14 cellular contexts compared by ENCODE assay signal in genomic region chr6:118659513-118660217, GRCh38. TPM values are rescaled to one million over a fixed set of nuclear protein-coding genes. Genes with fewer than 3 reads are reported as not detected.
DNase-seq lines count a peak whose midpoint lies in the region; ATAC-seq and TF ChIP-seq lines count a peak whose summit lies in the region.
"Had no signal": no experiment of that assay in that cellular context is flagged by ENCODE, and none has a peak within 500 bp of the region (broad histone marks: within the 10 kb centered on the region; RNA-seq: fewer than 3 reads in every experiment).

No MANE protein-coding gene starts in this region.

- no peaks in the 10 kb centered on the region for H3K9me3 Mint-ChIP-seq in activated CD4-positive, alpha-beta T cell treated with anti-CD3 and anti-CD28 coated beads, Interleukin-2, amount 10 ng/mL, durations not matched to agents 24 days and 14 days
- H3K9me3 Mint-ChIP-seq in stimulated activated effector memory CD8-positive, alpha-beta T cell treated with anti-CD3 and anti-CD28 coated beads, Interleukin-12 subunit alpha, Interleukin-12 subunit beta, amount 100 ng/mL, for 72 hours: no peaks in the 10 kb centered on the region

- TF ChIP-seq CTCF in colonic mucosa (IDR thresholded peaks at IDR 0.05) (no peak), tibial artery (IDR thresholded peaks at IDR 0.05) (no peak)

- H3K4me1 ChIP-seq in colonic mucosa (no peaks in the 10 kb centered on the region), tibial artery (peaks cover 0 to 13% (median 5%) of the 10 kb centered on the region in 4 donors)
- H3K4me1 ChIP-seq: left lung had no signal

- peak; percentile 22 for ATAC-seq in stimulated activated effector memory CD8-positive, alpha-beta T cell treated with anti-CD3 and anti-CD28 coated beads, Interleukin-12 subunit alpha, Interleukin-12 subunit beta, amount 100 ng/mL, for 72 hours
- ATAC-seq: left lung had no signal

- H3K36me3 ChIP-seq in colonic mucosa (no peaks in the 10 kb centered on the region), tibial artery (no peaks in the 10 kb centered on the region)
- H3K36me3 ChIP-seq: heart right ventricle, left lung, neutrophil, SJCRH30 had no signal

- no peak for DNase-seq in activated CD4-positive, alpha-beta T cell treated with anti-CD3 and anti-CD28 coated beads, Interleukin-2, amount 10 ng/mL, durations not matched to agents 24 days and 14 days
- no peak for DNase-seq in activated CD4-positive, alpha-beta T cell treated with anti-CD3 and anti-CD28 coated beads for 1 hour
- DNase-seq in NCI-H82 (lab: John Stamatoyannopoulos, UW): peak; percentile 74
- peak; percentile 20 for DNase-seq in colonic mucosa
- no peak for DNase-seq in stimulated activated effector memory CD8-positive, alpha-beta T cell treated with anti-CD3 and anti-CD28 coated beads, Interleukin-12 subunit alpha, Interleukin-12 subunit beta, amount 100 ng/mL, for 72 hours (ENCODE audit: low spot score in 2 of 2)
- DNase-seq in tibial artery: no peak
- no peak for DNase-seq in SW480 (ENCODE audit: low spot score)
- no peak for DNase-seq in GOT3 (lab: John Stamatoyannopoulos, UW)
- DNase-seq: aorta, left lung had no signal

- H3K27ac ChIP-seq in colonic mucosa: no peak overlapping the region
- no peak overlapping the region for H3K27ac ChIP-seq in tibial artery
- H3K27ac ChIP-seq: heart right ventricle, HL-60, left lung, neutrophil, SJCRH30 had no signal

- H3K9me3 ChIP-seq in colonic mucosa (no peaks in the 10 kb centered on the region), tibial artery (no peaks in the 10 kb centered on the region)
- H3K9me3 ChIP-seq: heart right ventricle, left lung, neutrophil, SJCRH30 had no signal

- H3K9ac ChIP-seq in colonic mucosa (ENCODE audit: low read depth in 2 of 2, low read length in 2 of 2): no peak overlapping the region

- H3K4me3 Mint-ChIP-seq in activated CD4-positive, alpha-beta T cell treated with anti-CD3 and anti-CD28 coated beads, Interleukin-2, amount 10 ng/mL, durations not matched to agents 24 days and 14 days: peak overlapping the region; percentile 3
- peak overlapping the region; percentile 11 for H3K4me3 Mint-ChIP-seq in stimulated activated effector memory CD8-positive, alpha-beta T cell treated with anti-CD3 and anti-CD28 coated beads, Interleukin-12 subunit alpha, Interleukin-12 subunit beta, amount 100 ng/mL, for 72 hours

- H3K4me3 ChIP-seq in colonic mucosa (no peak overlapping the region), tibial artery (no peak overlapping the region)
- H3K4me3 ChIP-seq: heart right ventricle, left lung, SJCRH30 had no signal

- H3K27me3 Mint-ChIP-seq in activated CD4-positive, alpha-beta T cell treated with anti-CD3 and anti-CD28 coated beads, Interleukin-2, amount 10 ng/mL, durations not matched to agents 24 days and 14 days: no peaks in the 10 kb centered on the region

- no peaks in the 10 kb centered on the region for H3K27me3 ChIP-seq in colonic mucosa
- no peaks in the 10 kb centered on the region for H3K27me3 ChIP-seq in tibial artery
- H3K27me3 ChIP-seq: heart right ventricle, left lung, SJCRH30 had no signal

- H3K27ac Mint-ChIP-seq in activated CD4-positive, alpha-beta T cell treated with anti-CD3 and anti-CD28 coated beads, Interleukin-2, amount 10 ng/mL, durations not matched to agents 24 days and 14 days: peak overlapping the region; percentile 53
- peak overlapping the region; percentile 80 for H3K27ac Mint-ChIP-seq in stimulated activated effector memory CD8-positive, alpha-beta T cell treated with anti-CD3 and anti-CD28 coated beads, Interleukin-12 subunit alpha, Interleukin-12 subunit beta, amount 100 ng/mL, for 72 hours

- H3K36me3 Mint-ChIP-seq in activated CD4-positive, alpha-beta T cell treated with anti-CD3 and anti-CD28 coated beads, Interleukin-2, amount 10 ng/mL, durations not matched to agents 24 days and 14 days (ENCODE audit: low read depth): peaks cover 25% of the 10 kb centered on the region
- peaks cover 18% of the 10 kb centered on the region for H3K36me3 Mint-ChIP-seq in stimulated activated effector memory CD8-positive, alpha-beta T cell treated with anti-CD3 and anti-CD28 coated beads, Interleukin-12 subunit alpha, Interleukin-12 subunit beta, amount 100 ng/mL, for 72 hours

- intact Hi-C loops in activated CD4-positive, alpha-beta T cell treated with anti-CD3 and anti-CD28 coated beads, Interleukin-2, amount 10 ng/mL, durations not matched to agents 24 days and 14 days (cut with micrococcal nuclease): loop anchor here (10.0 kb wide), 1 partner anchor 415 kb away; the partner anchor contains the start of gene FAM184A
- intact Hi-C loops in colonic mucosa (cut with DNase I): no loop called here
- intact Hi-C loops in tibial artery (cut with DNase I; ENCODE audit: low total_unique reads): loop anchor here (5.0 kb wide), 1 partner anchor 48 kb away; no protein-coding TSS in a partner anchor

- peaks cover 43% of the 10 kb centered on the region for H3K4me1 Mint-ChIP-seq in activated CD4-positive, alpha-beta T cell treated with anti-CD3 and anti-CD28 coated beads, Interleukin-2, amount 10 ng/mL, durations not matched to agents 24 days and 14 days
- peaks cover 38% of the 10 kb centered on the region for H3K4me1 Mint-ChIP-seq in stimulated activated effector memory CD8-positive, alpha-beta T cell treated with anti-CD3 and anti-CD28 coated beads, Interleukin-12 subunit alpha, Interleukin-12 subunit beta, amount 100 ng/mL, for 72 hours

RNA-seq across cellular contexts. Expression of gene CEP85L, which starts 8.3 kb away (rescaled TPM):
- total RNA-seq in activated CD4-positive, alpha-beta T cell treated with anti-CD3 and anti-CD28 coated beads, Interleukin-2, amount 10 ng/mL, durations not matched to agents 24 days and 14 days: 42.3 and 42.7 TPM in 2 replicates
- 1 to 10 TPM; 2.9 to 3.2 TPM for total RNA-seq in colonic mucosa

Comparison
In these comparisons a context has a peak if more than half of its experiments do, and no peak if none do; other contexts are left out.
1. DNase-seq: peak in NCI-H82 (single experiment) and colonic mucosa (single experiment); none in activated CD4-positive, alpha-beta T cell treated with anti-CD3 and anti-CD28 coated beads, Interleukin-2, amount 10 ng/mL, durations not matched to agents 24 days and 14 days (single experiment), activated CD4-positive, alpha-beta T cell treated with anti-CD3 and anti-CD28 coated beads for 1 hour (single experiment), stimulated activated effector memory CD8-positive, alpha-beta T cell treated with anti-CD3 and anti-CD28 coated beads, Interleukin-12 subunit alpha, Interleukin-12 subunit beta, amount 100 ng/mL, for 72 hours (0 of 2), tibial artery (0 of 2), SW480 (single experiment) and GOT3 (single experiment).
2. RNA of gene CEP85L, which starts 8.3 kb away (total RNA-seq): 42.3 to 42.7 TPM in activated CD4-positive, alpha-beta T cell treated with anti-CD3 and anti-CD28 coated beads, Interleukin-2, amount 10 ng/mL, durations not matched to agents 24 days and 14 days; 2.9 to 3.2 TPM in colonic mucosa; every median in the first group is over 10 times any median in the second.